Comparison of ENCODE assay signal across 25 cellular contexts in genomic region chr22:20025401-20026203, GRCh38. TPM values are rescaled to one million over a fixed set of nuclear protein-coding genes. Genes with fewer than 3 reads are reported as not detected.
DNase-seq lines count a peak whose midpoint lies in the region; ATAC-seq, FAIRE-seq and TF ChIP-seq lines count a peak whose summit lies in the region.
"Had no signal": no experiment of that assay in that cellular context is flagged by ENCODE, and none has a peak within 500 bp of the region (broad histone marks: within the 10 kb centered on the region; RNA-seq: fewer than 3 reads in every experiment).

No MANE protein-coding gene starts in this region.

- no TSS peak for BruUV-seq in K562 (replicated peaks; lab: Mats Ljungman, UMichigan)

- no peak overlapping the region for H2BK12ac ChIP-seq in H9 (ENCODE audit: insufficient read length, low read depth, low read length)

- peak in 1 of 2 experiments; percentile 20; a peak in 1 of 4 replicates for TF ChIP-seq RAD21 in K562 (CRISPR knock-in tag; conservative IDR thresholded peaks at IDR 0.05 in 1 of 2, IDR thresholded peaks at IDR 0.05 in 1 of 2)

- H3K4me3 Mint-ChIP-seq in H9: no peak overlapping the region
- no peak overlapping the region for H3K4me3 Mint-ChIP-seq in naive thymus-derived CD4-positive, alpha-beta T cell
- H3K4me3 Mint-ChIP-seq in activated CD4-positive, alpha-beta T cell treated with anti-CD3 and anti-CD28 coated beads for 36 hours: no peak overlapping the region
- H3K4me3 Mint-ChIP-seq: activated naive CD4-positive, alpha-beta T cell treated with anti-CD3 and anti-CD28 coated beads for 36 hours; activated T-cell treated with anti-CD3 and anti-CD28 coated beads, Interleukin-2, amount 50 U/mL, for 24 hours; CD14-positive monocyte; immature natural killer cell; mesothelial cell of epicardium had no signal

- peak; percentile 92 for FAIRE-seq in K562 (lab: Jason Lieb, UNC)
- FAIRE-seq: bronchial epithelial cell, D721Med had no signal

- no peak for TF ChIP-seq CTCF in BE2C (IDR thresholded peaks at IDR 0.05; ENCODE audit: low read depth, low read length)
- no peak for TF ChIP-seq CTCF in H9 (conservative IDR thresholded peaks at IDR 0.05)
- TF ChIP-seq CTCF in K562 (IDR thresholded peaks at IDR 0.05 in 2 of 3, conservative IDR thresholded peaks at IDR 0.05 in 1 of 3; ENCODE audit: insufficient read depth in 2 of 3, low read depth in 1 of 3, low read length in 3 of 3): peak in 2 of 3 experiments; percentile 14 to 45; a peak in 1 of 6 replicates
- TF ChIP-seq CTCF in sigmoid colon (IDR thresholded peaks at IDR 0.05): no peak

- no CpG with 5 or more reads among the region's 13 CpGs for WGBS in H9 (ENCODE audit: extremely low coverage, insufficient read length, low lambda C conversion rate)
- 42% methylated on average over 13 of the region's 13 CpGs for WGBS in K562 (ENCODE audit: insufficient coverage, low coverage, missing lambda C conversion rate)
- 96% methylated on average over 13 of the region's 13 CpGs for WGBS in sigmoid colon, 2 donors

- POLR2A ChIA-PET in K562 (lab: Yijun Ruan, JAX): interaction anchor here (0.5 to 7.9 kb wide), 21 partner anchors 9 to 782 kb away, joined by 3 to 120 read pairs (median 4); partner anchors contain the start of gene DGCR8
- POLR2A ChIA-PET in naive thymus-derived CD4-positive, alpha-beta T cell (lab: Charles Lee): interaction anchor here (0.6 kb wide), 1 partner anchor 8 kb away, joined by 3 read pairs; no protein-coding TSS in a partner anchor
- POLR2A ChIA-PET in activated CD4-positive, alpha-beta T cell treated with anti-CD3 and anti-CD28 coated beads for 36 hours (lab: Charles Lee): no interaction called here

- H3K18ac ChIP-seq in H9 (ENCODE audit: insufficient read length, low read depth, low read length): no peak overlapping the region

- H3K27me3 ChIP-seq in BE2C (no peaks in the 10 kb centered on the region), H9 (ENCODE audit: insufficient read depth, low read length) (no peaks in the 10 kb centered on the region), K562 (ENCODE audit: control insufficient read depth in 2 of 2, insufficient read depth in 2 of 2, low read length in 2 of 2) (no peaks in the 10 kb centered on the region; a peak in 1 of 5 replicates), sigmoid colon (no peaks in the 10 kb centered on the region)
- H3K27me3 ChIP-seq in naive thymus-derived CD4-positive, alpha-beta T cell (ENCODE audit: control insufficient read depth in 2 of 2, insufficient read depth in 2 of 2, low read length in 2 of 2): no peaks in the 10 kb centered on the region
- H3K27me3 ChIP-seq: colonic mucosa, gastroesophageal sphincter had no signal

- no peak overlapping the region for H3T11ph ChIP-seq in H9 (ENCODE audit: low read length)

- no peak overlapping the region for H4K91ac ChIP-seq in H9 (ENCODE audit: insufficient read length, low read depth, low read length)

- no peak overlapping the region for H2BK20ac ChIP-seq in H9 (ENCODE audit: low read depth, low read length, poor library complexity, severe bottlenecking)

- peak overlapping the region in 1 of 3 experiments; percentile 79; a peak in 1 of 7 replicates for H3K27ac Mint-ChIP-seq in H9
- peak overlapping the region in 5 of 9 donors; percentile 28 to 69 (median 36) for H3K27ac Mint-ChIP-seq in naive thymus-derived CD4-positive, alpha-beta T cell
- no peak overlapping the region for H3K27ac Mint-ChIP-seq in activated CD4-positive, alpha-beta T cell treated with anti-CD3 and anti-CD28 coated beads for 36 hours
- H3K27ac Mint-ChIP-seq: activated naive CD4-positive, alpha-beta T cell treated with anti-CD3 and anti-CD28 coated beads for 36 hours; mesothelial cell of epicardium had no signal

- H3K36me3 ChIP-seq in BE2C (no peaks in the 10 kb centered on the region), K562 (ENCODE audit: control insufficient read depth, insufficient read depth, low read length) (peaks cover 60% of the 10 kb centered on the region), sigmoid colon (no peaks in the 10 kb centered on the region)
- peaks cover 0 to 6% (median 0%) of the 10 kb centered on the region in 3 experiments for H3K36me3 ChIP-seq in naive thymus-derived CD4-positive, alpha-beta T cell (ENCODE audit: control insufficient read depth in 2 of 3, insufficient read depth in 3 of 3, low read length in 3 of 3)
- H3K36me3 ChIP-seq: colonic mucosa had no signal

- CTCF ChIA-PET in K562 (lab: Yijun Ruan, JAX; ENCODE audit: low intra/inter-chr PET ratio): interaction anchor here (0.6 to 4.2 kb wide), 3 partner anchors 55 to 61 kb away, joined by 3 to 30 read pairs (median 7); no protein-coding TSS in a partner anchor
- CTCF ChIA-PET in naive thymus-derived CD4-positive, alpha-beta T cell (lab: Charles Lee): interaction anchor here (0.6 kb wide), 1 partner anchor 885 kb away, joined by 3 read pairs; no protein-coding TSS in a partner anchor
- CTCF ChIA-PET in activated CD4-positive, alpha-beta T cell treated with anti-CD3 and anti-CD28 coated beads for 36 hours (lab: Charles Lee): interaction anchor here (2.0 kb wide), 1 partner anchor 10 kb away, joined by 7 read pairs; no protein-coding TSS in a partner anchor

- H3K4ac ChIP-seq in H9 (ENCODE audit: low read depth, low read length): no peak overlapping the region

- no peak overlapping the region for H2AK5ac ChIP-seq in H9 (ENCODE audit: insufficient read length, low read length)

- H4K20me1 ChIP-seq in H9 (ENCODE audit: control insufficient read depth, insufficient read depth, insufficient read length): no peaks in the 10 kb centered on the region
- peaks cover 50% of the 10 kb centered on the region for H4K20me1 ChIP-seq in K562 (replicated peaks; ENCODE audit: control insufficient read depth, insufficient read depth, low read length)

- no peaks in the 10 kb centered on the region for H3K9me3 Mint-ChIP-seq in H9
- H3K9me3 Mint-ChIP-seq in naive thymus-derived CD4-positive, alpha-beta T cell: no peaks in the 10 kb centered on the region
- no peaks in the 10 kb centered on the region for H3K9me3 Mint-ChIP-seq in activated CD4-positive, alpha-beta T cell treated with anti-CD3 and anti-CD28 coated beads for 36 hours (ENCODE audit: low read depth)
- H3K9me3 Mint-ChIP-seq: activated naive CD4-positive, alpha-beta T cell treated with anti-CD3 and anti-CD28 coated beads for 36 hours; activated T-cell treated with anti-CD3 and anti-CD28 coated beads, Interleukin-2, amount 50 U/mL, for 24 hours; CD14-positive monocyte; immature natural killer cell; mesothelial cell of epicardium; naive B cell had no signal

- no peak overlapping the region for H3K4me2 ChIP-seq in H9 (ENCODE audit: insufficient read depth, insufficient read length, low read length)
- peak overlapping the region; percentile 68 for H3K4me2 ChIP-seq in K562 (ENCODE audit: insufficient read depth, low read length)

- H3K56ac ChIP-seq in H9 (ENCODE audit: insufficient read length, low read depth, low read length): no peak overlapping the region

- H3K27ac ChIP-seq in H9 (ENCODE audit: insufficient read length, low read depth, low read length) (no peak overlapping the region), K562 (ENCODE audit: extremely low read depth, low read depth, low read length) (peak overlapping the region; percentile 21), sigmoid colon (no peak overlapping the region)
- H3K27ac ChIP-seq in naive thymus-derived CD4-positive, alpha-beta T cell (ENCODE audit: low read depth, low read length): no peak overlapping the region
- H3K27ac ChIP-seq: colonic mucosa, gastroesophageal sphincter, SK-N-MC, skin epidermis had no signal

- no peak overlapping the region for H3K9ac ChIP-seq in H9 (ENCODE audit: extremely low read depth, insufficient read length, low read length)
- H3K9ac ChIP-seq in K562 (ENCODE audit: insufficient read depth in 1 of 2, low read depth in 2 of 2, low read length in 2 of 2): peak overlapping the region; percentile 4 to 61

- H3K79me2 ChIP-seq in H9 (ENCODE audit: insufficient read depth, low read length): no peaks in the 10 kb centered on the region
- peaks cover 83% of the 10 kb centered on the region for H3K79me2 ChIP-seq in K562 (ENCODE audit: control insufficient read depth, insufficient read depth, low read length)

- H3K23me2 ChIP-seq in H9 (ENCODE audit: insufficient read length, low read depth, low read length, poor library complexity, severe bottlenecking): peaks cover 9% of the 10 kb centered on the region

- no peak overlapping the region for H2BK15ac ChIP-seq in H9 (ENCODE audit: low read depth, low read length)

- H2AFZ ChIP-seq in H9 (ENCODE audit: low read length) (no peak overlapping the region), K562 (ENCODE audit: low read depth, low read length) (no peak overlapping the region)

- no peak overlapping the region for H3K23ac ChIP-seq in H9 (ENCODE audit: insufficient read length, low read depth, low read length)

- no peak overlapping the region for H2BK5ac ChIP-seq in H9 (ENCODE audit: insufficient read length, low read length)

- no peak overlapping the region for H3K14ac ChIP-seq in H9 (ENCODE audit: insufficient read depth, low read length)

- no peak overlapping the region for H4K5ac ChIP-seq in H9 (ENCODE audit: insufficient read length, low read depth, low read length)

- H3K9me3 ChIP-seq in BE2C (no peaks in the 10 kb centered on the region), H9 (ENCODE audit: control insufficient read depth, low read depth, low read length) (no peaks in the 10 kb centered on the region), K562 (replicated peaks; ENCODE audit: control insufficient read depth, insufficient read depth, low read depth, low read length) (no peaks in the 10 kb centered on the region), sigmoid colon (no peaks in the 10 kb centered on the region)
- no peaks in the 10 kb centered on the region for H3K9me3 ChIP-seq in naive thymus-derived CD4-positive, alpha-beta T cell (ENCODE audit: control insufficient read depth in 2 of 3, low read length in 3 of 3)
- H3K9me3 ChIP-seq: colonic mucosa, gastroesophageal sphincter had no signal

- H3K36me3 Mint-ChIP-seq in H9 (ENCODE audit: insufficient read depth in 1 of 3, low read depth in 3 of 3): no peaks in the 10 kb centered on the region; a peak in 1 of 7 replicates
- H3K36me3 Mint-ChIP-seq in naive thymus-derived CD4-positive, alpha-beta T cell: peaks cover 0 to 8% (median 0%) of the 10 kb centered on the region in 5 donors
- no peaks in the 10 kb centered on the region for H3K36me3 Mint-ChIP-seq in activated CD4-positive, alpha-beta T cell treated with anti-CD3 and anti-CD28 coated beads for 36 hours (ENCODE audit: low read depth)
- H3K36me3 Mint-ChIP-seq: naive B cell had no signal

- intact Hi-C loops in K562 (cut with micrococcal nuclease): loop anchor here (1.0 to 10.0 kb wide), 5 partner anchors 50 to 611 kb away; partner anchors contain the start of genes DGCR8, GNB1L and RTL10
- intact Hi-C loops in naive thymus-derived CD4-positive, alpha-beta T cell (cut with micrococcal nuclease): no loop called here
- intact Hi-C loops in sigmoid colon (cut with DNase I): no loop called here
- intact Hi-C loops in activated CD4-positive, alpha-beta T cell treated with anti-CD3 and anti-CD28 coated beads for 36 hours (cut with DNase I, micrococcal nuclease): no loop called here

- DNase-seq in BE2C (peak; percentile 10), H9 (peak; percentile 10), K562 (ENCODE audit: extremely low read depth in 1 of 4, low spot score in 3 of 4) (peak; percentile 92 to 100 (median 96)), T-helper 2 cell (no peak), sigmoid colon (no peak)
- DNase-seq in naive thymus-derived CD4-positive, alpha-beta T cell: no peak
- no peak for DNase-seq in activated CD4-positive, alpha-beta T cell treated with anti-CD3 and anti-CD28 coated beads for 36 hours
- DNase-seq: activated naive CD4-positive, alpha-beta T cell treated with anti-CD3 and anti-CD28 coated beads for 36 hours; activated T-cell treated with anti-CD3 and anti-CD28 coated beads, Interleukin-2, amount 50 U/mL, for 24 hours; colonic mucosa; immature natural killer cell; KBM-7; naive B cell; NCI-H1105; NCI-H1930; NCI-H69; occipital lobe; trophoblast cell had no signal

- no peak for TF ChIP-seq POLR2A in K562 (conservative IDR thresholded peaks at IDR 0.05)
- TF ChIP-seq POLR2A in sigmoid colon (IDR thresholded peaks at IDR 0.05): no peak

- in situ Hi-C loops in K562 (cut with MboI): no loop called here

- peaks cover 6 to 7% of the 10 kb centered on the region in 2 experiments; a peak in 3 of 4 replicates for H3K4me1 Mint-ChIP-seq in H9
- peaks cover 27 to 67% (median 44%) of the 10 kb centered on the region in 7 donors for H3K4me1 Mint-ChIP-seq in naive thymus-derived CD4-positive, alpha-beta T cell
- H3K4me1 Mint-ChIP-seq in activated CD4-positive, alpha-beta T cell treated with anti-CD3 and anti-CD28 coated beads for 36 hours: peaks cover 24% of the 10 kb centered on the region

- no peak overlapping the region for H4K8ac ChIP-seq in H9 (replicated peaks; ENCODE audit: insufficient read length, low read depth, low read length)

- H3K79me1 ChIP-seq in H9 (ENCODE audit: insufficient read depth, low read depth, low read length, poor library complexity, severe bottlenecking): no peaks in the 10 kb centered on the region

- H3K27me3 Mint-ChIP-seq in H9 (ENCODE audit: low read depth): peaks cover 3% of the 10 kb centered on the region
- H3K27me3 Mint-ChIP-seq in naive thymus-derived CD4-positive, alpha-beta T cell: no peaks in the 10 kb centered on the region
- no peaks in the 10 kb centered on the region for H3K27me3 Mint-ChIP-seq in activated CD4-positive, alpha-beta T cell treated with anti-CD3 and anti-CD28 coated beads for 36 hours
- H3K27me3 Mint-ChIP-seq: activated T-cell treated with anti-CD3 and anti-CD28 coated beads, Interleukin-2, amount 50 U/mL, for 24 hours; naive B cell had no signal

- H3K9me1 ChIP-seq in K562 (ENCODE audit: control insufficient read depth, insufficient read depth, low read length): peaks cover 29% of the 10 kb centered on the region

- peak; percentile 28 for ATAC-seq in K562
- no peak for ATAC-seq in naive thymus-derived CD4-positive, alpha-beta T cell
- ATAC-seq in activated CD4-positive, alpha-beta T cell treated with anti-CD3 and anti-CD28 coated beads for 36 hours: no peak
- ATAC-seq: gastroesophageal sphincter had no signal

- TF ChIP-seq EP300 in K562 (IDR thresholded peaks at IDR 0.05; ENCODE audit: low read length) (peak; percentile 97), sigmoid colon (IDR thresholded peaks at IDR 0.05) (no peak)

- H3K4me3 ChIP-seq in BE2C (ENCODE audit: low read depth, low read length): no peak overlapping the region
- no peak overlapping the region for H3K4me3 ChIP-seq in K562
- H3K4me3 ChIP-seq in naive thymus-derived CD4-positive, alpha-beta T cell (ENCODE audit: low read length): no peak overlapping the region
- H3K4me3 ChIP-seq in sigmoid colon: no peak overlapping the region
- H3K4me3 ChIP-seq: colonic mucosa, gastroesophageal sphincter, SK-N-MC, skin epidermis had no signal

- no peak overlapping the region for H2BK120ac ChIP-seq in H9 (ENCODE audit: low read depth, low read length, poor library complexity, severe bottlenecking)

- H3K4me1 ChIP-seq in BE2C (peaks cover 4% of the 10 kb centered on the region), H9 (ENCODE audit: insufficient read depth, low read length) (no peaks in the 10 kb centered on the region), K562 (replicated peaks in 1 of 2; ENCODE audit: control insufficient read depth in 2 of 2, insufficient read depth in 2 of 2, low read length in 2 of 2) (peaks cover 54 to 80% of the 10 kb centered on the region in 2 experiments), sigmoid colon (peaks cover 0 to 23% (median 15%) of the 10 kb centered on the region in 4 donors)
- H3K4me1 ChIP-seq in naive thymus-derived CD4-positive, alpha-beta T cell (ENCODE audit: control insufficient read depth in 2 of 2, insufficient read depth in 2 of 2, low read length in 2 of 2): peaks cover 7 to 16% of the 10 kb centered on the region in 2 donors

RNA-seq across cellular contexts. Expression of gene TANGO2, which starts 4.7 kb away (rescaled TPM):
- 8.0 TPM for polyA plus RNA-seq in BE2C (2012; ENCODE audit: insufficient read depth, insufficient read length, low read depth)
- 14.6 and 22.9 TPM in 2 replicates for total RNA-seq in H9 (2021)
- 160 and 395 TPM in 2 replicates for total RNA-seq in K562 (2011; cell fraction: chromatin; rRNA removed; ENCODE audit: low replicate concordance)
- total RNA-seq in K562 (2011; cell fraction: nucleolus; rRNA removed): 227 and 229 TPM in 2 replicates
- 196 and 211 TPM in 2 replicates for total RNA-seq in K562 (2011; cell fraction: nucleoplasm; rRNA removed)
- total RNA-seq in K562 (2014; rRNA removed): 70.1 and 95.8 TPM in 2 replicates
- total RNA-seq in K562 (2014; rRNA removed; fragmentation: Illumina TruSeq; extraction: Trizol): 36.1 and 45.9 TPM in 2 replicates
- 55.8 and 57.2 TPM in 2 replicates for total RNA-seq in K562 (2015; rRNA removed; fragmentation: Illumina TruSeq; extraction: Trizol)
- 94.1 and 97.3 TPM in 2 replicates for total RNA-seq in K562 (2021)
- polyA plus RNA-seq in K562 (2011; rRNA removed): 94.9 and 115 TPM in 2 replicates
- polyA plus RNA-seq in K562 (2011; cell fraction: cytosol; rRNA removed): 157 and 209 TPM in 2 replicates
- polyA plus RNA-seq in K562 (2011; cell fraction: nucleus; rRNA removed): 157 and 195 TPM in 2 replicates
- 68.2 and 73.0 TPM in 2 replicates for polyA plus RNA-seq in K562 (2012)
- polyA plus RNA-seq in K562 (2014; fragmentation: Illumina TruSeq; extraction: Trizol): 88.3 and 89.4 TPM in 2 replicates
- 10 to 100 TPM; 15.5 to 17.5 TPM for polyA plus RNA-seq in K562 (2014; fragmentation: Nextera tagmentation; extraction: Ambion mirVana)
- polyA plus RNA-seq in K562 (2014; rRNA removed): 89.6 and 92.5 TPM in 2 replicates
- 130 and 186 TPM in 2 replicates for polyA minus RNA-seq in K562 (2011; rRNA and poly(A)+ RNA removed)
- 73.2 and 76.1 TPM in 2 replicates for polyA minus RNA-seq in K562 (2011; cell fraction: cytosol; rRNA and poly(A)+ RNA removed)
- polyA minus RNA-seq in K562 (2011; cell fraction: nucleus; rRNA and poly(A)+ RNA removed): 63.1 and 85.0 TPM in 2 replicates
- 10 to 100 TPM; 21.3 to 43.1 (median 38.6) TPM for total RNA-seq in naive thymus-derived CD4-positive, alpha-beta T cell
- polyA plus RNA-seq in naive thymus-derived CD4-positive, alpha-beta T cell: 10 to 100 TPM; 20.0 to 41.3 TPM
- total RNA-seq in sigmoid colon: 10 to 100 TPM; 24.2 to 36.6 (median 31.9) TPM
- 10 to 100 TPM; 27.0 to 46.2 (median 27.8) TPM for polyA plus RNA-seq in sigmoid colon
- total RNA-seq in activated CD4-positive, alpha-beta T cell treated with anti-CD3 and anti-CD28 coated beads for 36 hours: 10 to 100 TPM; 20.3 to 22.8 TPM

RNA-seq across cellular contexts. Expression of gene ARVCF, which starts 9.0 kb away (rescaled TPM):
- 335 TPM for polyA plus RNA-seq in BE2C (2012; ENCODE audit: insufficient read depth, insufficient read length, low read depth)
- total RNA-seq in H9 (2021) (40.7 and 41.1 TPM in 2 replicates), K562 (2014; rRNA removed) (49.3 and 54.2 TPM in 2 replicates), K562 (2014; rRNA removed; fragmentation: Illumina TruSeq; extraction: Trizol) (2.2 and 4.5 TPM in 2 replicates), K562 (2015; rRNA removed; fragmentation: Illumina TruSeq; extraction: Trizol) (13.3 and 15.6 TPM in 2 replicates), K562 (2021) (46.5 and 50.6 TPM in 2 replicates), sigmoid colon (10 to 100 TPM; 14.6 to 33.8 (median 24.5) TPM)
- 114 and 328 TPM in 2 replicates for total RNA-seq in K562 (2011; cell fraction: chromatin; rRNA removed; ENCODE audit: low replicate concordance)
- 214 and 270 TPM in 2 replicates for total RNA-seq in K562 (2011; cell fraction: nucleolus; rRNA removed)
- 106 and 131 TPM in 2 replicates for total RNA-seq in K562 (2011; cell fraction: nucleoplasm; rRNA removed)
- polyA plus RNA-seq in K562 (2011; rRNA removed) (35.2 and 71.6 TPM in 2 replicates), K562 (2014; fragmentation: Illumina TruSeq; extraction: Trizol) (8.0 and 15.9 TPM in 2 replicates), K562 (2014; fragmentation: Nextera tagmentation; extraction: Ambion mirVana) (under 1 TPM; 0.03 to 0.17 TPM), K562 (2014; rRNA removed) (42.5 and 97.4 TPM in 2 replicates), sigmoid colon (10 to 100 TPM in 1 of 3 donors, 1 to 10 TPM in 2; 3.9 to 13.3 (median 6.0) TPM)
- 134 and 673 TPM in 2 replicates for polyA plus RNA-seq in K562 (2011; cell fraction: cytosol; rRNA removed)
- polyA plus RNA-seq in K562 (2011; cell fraction: nucleus; rRNA removed): 407 and 424 TPM in 2 replicates
- polyA plus RNA-seq in K562 (2012): 30.0 and 31.2 TPM in 2 replicates
- polyA minus RNA-seq in K562 (2011; rRNA and poly(A)+ RNA removed): 15.1 and 15.6 TPM in 2 replicates
- polyA minus RNA-seq in K562 (2011; cell fraction: cytosol; rRNA and poly(A)+ RNA removed): 24.6 and 52.4 TPM in 2 replicates
- 96.8 and 145 TPM in 2 replicates for polyA minus RNA-seq in K562 (2011; cell fraction: nucleus; rRNA and poly(A)+ RNA removed)
- 1 to 10 TPM; 2.8 to 9.2 (median 5.8) TPM for total RNA-seq in naive thymus-derived CD4-positive, alpha-beta T cell
- polyA plus RNA-seq in naive thymus-derived CD4-positive, alpha-beta T cell: 1 to 10 TPM in 1 of 2 donors, under 1 TPM in 1; 0.74 to 1.7 TPM
- 1 to 10 TPM; 1.3 to 2.1 TPM for total RNA-seq in activated CD4-positive, alpha-beta T cell treated with anti-CD3 and anti-CD28 coated beads for 36 hours

RNA-seq across cellular contexts. Expression of gene DGCR8, which starts 54.4 kb away (rescaled TPM):
- polyA plus RNA-seq in BE2C (2012; ENCODE audit: insufficient read depth, insufficient read length, low read depth): 59.5 TPM
- 71.2 and 74.5 TPM in 2 replicates for total RNA-seq in H9 (2021)
- total RNA-seq in K562 (2011; cell fraction: chromatin; rRNA removed; ENCODE audit: low replicate concordance): 638 and 1,105 TPM in 2 replicates
- total RNA-seq in K562 (2011; cell fraction: nucleolus; rRNA removed): 550 and 577 TPM in 2 replicates
- 502 and 511 TPM in 2 replicates for total RNA-seq in K562 (2011; cell fraction: nucleoplasm; rRNA removed)
- total RNA-seq in K562 (2014; rRNA removed): 107 and 108 TPM in 2 replicates
- 43.7 and 49.4 TPM in 2 replicates for total RNA-seq in K562 (2014; rRNA removed; fragmentation: Illumina TruSeq; extraction: Trizol)
- 80.1 and 81.2 TPM in 2 replicates for total RNA-seq in K562 (2015; rRNA removed; fragmentation: Illumina TruSeq; extraction: Trizol)
- total RNA-seq in K562 (2021): 116 and 119 TPM in 2 replicates
- 81.8 and 155 TPM in 2 replicates for polyA plus RNA-seq in K562 (2011; rRNA removed)
- 51.2 and 92.7 TPM in 2 replicates for polyA plus RNA-seq in K562 (2011; cell fraction: cytosol; rRNA removed)
- polyA plus RNA-seq in K562 (2011; cell fraction: nucleus; rRNA removed): 1,167 and 1,418 TPM in 2 replicates
- 76.7 and 85.3 TPM in 2 replicates for polyA plus RNA-seq in K562 (2012)
- 70.4 and 75.0 TPM in 2 replicates for polyA plus RNA-seq in K562 (2014; fragmentation: Illumina TruSeq; extraction: Trizol)
- 1 to 10 TPM; 5.9 to 7.7 TPM for polyA plus RNA-seq in K562 (2014; fragmentation: Nextera tagmentation; extraction: Ambion mirVana)
- polyA plus RNA-seq in K562 (2014; rRNA removed): 135 and 144 TPM in 2 replicates
- 62.1 and 82.0 TPM in 2 replicates for polyA minus RNA-seq in K562 (2011; rRNA and poly(A)+ RNA removed)
- 35.2 and 46.4 TPM in 2 replicates for polyA minus RNA-seq in K562 (2011; cell fraction: cytosol; rRNA and poly(A)+ RNA removed)
- 210 and 349 TPM in 2 replicates for polyA minus RNA-seq in K562 (2011; cell fraction: nucleus; rRNA and poly(A)+ RNA removed)
- total RNA-seq in naive thymus-derived CD4-positive, alpha-beta T cell: 10 to 100 TPM; 33.4 to 63.6 (median 41.1) TPM
- polyA plus RNA-seq in naive thymus-derived CD4-positive, alpha-beta T cell: 1 to 10 TPM; 4.1 to 6.1 TPM
- 10 to 100 TPM; 15.0 to 32.7 (median 22.2) TPM for total RNA-seq in sigmoid colon
- 10 to 100 TPM in 1 of 3 donors, 1 to 10 TPM in 2; 6.7 to 24.1 (median 8.4) TPM for polyA plus RNA-seq in sigmoid colon
- 10 to 100 TPM; 31.8 to 32.3 TPM for total RNA-seq in activated CD4-positive, alpha-beta T cell treated with anti-CD3 and anti-CD28 coated beads for 36 hours

Comparison
In these comparisons a context has a peak if more than half of its experiments do, and no peak if none do; other contexts are left out.
1. DNase-seq: peak in BE2C (single experiment), H9 (single experiment) and K562 (4 of 4); none in naive thymus-derived CD4-positive, alpha-beta T cell (0 of 9), T-helper 2 cell (0 of 5), sigmoid colon (single experiment) and activated CD4-positive, alpha-beta T cell treated with anti-CD3 and anti-CD28 coated beads for 36 hours (single experiment).
2. CTCF ChIP-seq: peak in K562 (2 of 3); none in BE2C (single experiment), H9 (single experiment) and sigmoid colon (0 of 4).